31 cellular contexts compared by ENCODE assay signal in the genomic region with DNA sequence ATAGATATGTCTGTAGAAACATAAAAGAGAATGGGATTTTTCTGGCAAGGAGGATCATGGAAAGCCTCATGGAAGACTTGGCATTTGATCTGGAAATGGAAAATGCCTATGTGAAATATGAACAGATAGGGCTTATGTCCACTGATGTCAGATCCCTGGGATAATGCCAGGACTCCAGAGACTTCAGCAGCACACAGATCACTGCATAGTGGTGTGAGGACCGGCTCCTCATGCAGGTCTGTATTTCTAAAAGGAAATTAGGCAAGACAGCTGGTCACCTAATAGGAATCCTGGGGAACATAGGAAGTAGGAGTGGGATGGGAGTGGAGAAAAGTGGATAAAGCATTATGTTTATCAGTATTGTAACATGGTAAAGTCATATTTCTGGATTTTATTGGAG. TPM values are rescaled to one million over a fixed set of nuclear protein-coding genes. Genes with fewer than 3 reads are reported as not detected.
A peak's percentile ranks its signal among the peaks of the same experiment; 100 is the strongest.
DNase-seq lines count a peak whose midpoint lies in the region; ATAC-seq, FAIRE-seq and TF ChIP-seq lines count a peak whose summit lies in the region.
"Had no signal": no experiment of that assay in that cellular context is flagged by ENCODE, and none has a peak within 500 bp of the region (broad histone marks: within the 10 kb centered on the region; RNA-seq: fewer than 3 reads in every experiment).

No MANE protein-coding gene starts in this region.

- no peaks in the 10 kb centered on the region for H3K9me1 ChIP-seq in endothelial cell of umbilical vein (replicated peaks; ENCODE audit: control insufficient read depth, extremely low read depth, insufficient read depth, low read length)

- in situ Hi-C loops in mammary epithelial cell (cut with MboI; ENCODE audit: low sequenced_read_pairs in 2 of 2), result no loop called here

- no peak overlapping the region for H2BK120ac ChIP-seq in trophoblast cell (ENCODE audit: insufficient read depth, low read length, poor library complexity)

- H3K27ac ChIP-seq in mammary epithelial cell (ENCODE audit: insufficient read depth, low read depth, low read length) (peak overlapping the region; percentile 57), breast epithelium (no peak overlapping the region), endothelial cell of umbilical vein (ENCODE audit: insufficient read depth, low read depth, low read length) (peak overlapping the region; percentile 7), trophoblast cell (ENCODE audit: low read depth, low read length) (no peak overlapping the region)
- H3K27ac ChIP-seq: 22Rv1, C4-2B, coronary artery, pancreas, SJCRH30 had no signal

- H3K4me1 ChIP-seq in mammary epithelial cell (ENCODE audit: insufficient read depth, low read length) (peaks cover 64% of the 10 kb centered on the region), breast epithelium (peaks cover 0 to 4% of the 10 kb centered on the region in 2 donors), adipocyte (ENCODE audit: control insufficient read depth, insufficient read depth, low read length) (peaks cover 73% of the 10 kb centered on the region), endothelial cell of umbilical vein (ENCODE audit: control insufficient read depth, extremely low read depth, insufficient read depth, low read length) (peaks cover 40% of the 10 kb centered on the region), trophoblast cell (ENCODE audit: control insufficient read depth in 1 of 2, insufficient read depth in 2 of 2, low read length in 2 of 2) (peaks cover 0 to 2% of the 10 kb centered on the region in 2 experiments)
- H3K4me1 ChIP-seq: SJCRH30 had no signal

- no peak overlapping the region for H3K4me3 ChIP-seq in mammary epithelial cell (replicated peaks in 1 of 3; ENCODE audit: insufficient read depth in 1 of 3, low read depth in 2 of 3, low read length in 3 of 3)
- H3K4me3 ChIP-seq in breast epithelium, result no peak overlapping the region
- H3K4me3 ChIP-seq in adipocyte (ENCODE audit: low read length), result peak overlapping the region; percentile 18
- H3K4me3 ChIP-seq in endothelial cell of umbilical vein (replicated peaks in 1 of 3; ENCODE audit: insufficient read depth in 1 of 3, low read depth in 1 of 3, low read length in 3 of 3), result no peak overlapping the region
- H3K4me3 ChIP-seq in trophoblast cell (ENCODE audit: low read depth, low read length), result no peak overlapping the region
- H3K4me3 ChIP-seq: coronary artery, mucosa of descending colon, pancreas, SJCRH30 had no signal

- H4K20me1 ChIP-seq in mammary epithelial cell (ENCODE audit: insufficient read depth, low read length) (no peaks in the 10 kb centered on the region), endothelial cell of umbilical vein (replicated peaks; ENCODE audit: control insufficient read depth, extremely low read depth, insufficient read depth, low read length) (no peaks in the 10 kb centered on the region)

- H3K9me3 ChIP-seq in mammary epithelial cell (replicated peaks; ENCODE audit: insufficient read depth, low read length) (peaks cover 6% of the 10 kb centered on the region), breast epithelium (peaks cover 9 to 14% of the 10 kb centered on the region in 2 donors), adipocyte (ENCODE audit: control insufficient read depth, low read length) (peaks cover 9% of the 10 kb centered on the region), endothelial cell of umbilical vein (replicated peaks; ENCODE audit: control insufficient read depth, insufficient read depth, low read length) (no peaks in the 10 kb centered on the region), trophoblast cell (ENCODE audit: insufficient read depth, low read depth, low read length) (no peaks in the 10 kb centered on the region)
- H3K9me3 ChIP-seq: mucosa of descending colon, pancreas had no signal

- BruUV-seq in mammary epithelial cell (replicated peaks; lab: Mats Ljungman, UMichigan) (no TSS peak), endothelial cell of umbilical vein (replicated peaks; lab: Mats Ljungman, UMichigan) (no TSS peak)

- H3K4me2 ChIP-seq in mammary epithelial cell (ENCODE audit: insufficient read depth, low read depth, low read length), result no peak overlapping the region
- H3K4me2 ChIP-seq in endothelial cell of umbilical vein (ENCODE audit: insufficient read depth, low read length), result no peak overlapping the region
- H3K4me2 ChIP-seq in trophoblast cell (ENCODE audit: low read length), result no peak overlapping the region

- H3K36me3 ChIP-seq in mammary epithelial cell (ENCODE audit: insufficient read depth, low read length) (no peaks in the 10 kb centered on the region), breast epithelium (no peaks in the 10 kb centered on the region), adipocyte (ENCODE audit: control insufficient read depth, insufficient read depth, low read length, severe bottlenecking) (peaks cover 43% of the 10 kb centered on the region), endothelial cell of umbilical vein (ENCODE audit: control insufficient read depth in 2 of 2, extremely low read depth in 1 of 2, insufficient read depth in 2 of 2, low read length in 2 of 2) (peaks cover 0 to 2% of the 10 kb centered on the region in 2 experiments), trophoblast cell (ENCODE audit: control insufficient read depth in 1 of 2, insufficient read depth in 2 of 2, low read length in 2 of 2) (no peaks in the 10 kb centered on the region)
- H3K36me3 ChIP-seq: pancreas had no signal

- H2AFZ ChIP-seq in mammary epithelial cell (ENCODE audit: low read depth, low read length), result no peak overlapping the region
- no peak overlapping the region for H2AFZ ChIP-seq in endothelial cell of umbilical vein (ENCODE audit: low read depth, low read length)
- H2AFZ ChIP-seq in trophoblast cell (ENCODE audit: insufficient read depth, low read length, poor library complexity), result no peak overlapping the region

- no peak for ATAC-seq in GM21381 (IDR thresholded peaks at IDR 0.05; ENCODE audit: unreplicated experiment)
- ATAC-seq in omental fat pad (ENCODE audit: low FRiP score), result no peak
- ATAC-seq: activated CD4-positive, CD25-positive, alpha-beta regulatory T cell treated with anti-CD3 and anti-CD28 coated beads, Interleukin-2, amount 50 U/mL, for 24 hours; activated CD8-positive, alpha-beta memory T cell treated with anti-CD3 and anti-CD28 coated beads, Interleukin-2, amount 10 ng/mL, durations not matched to agents 7 days and 5 days; activated T-cell treated with anti-CD3 and anti-CD28 coated beads, Interleukin-2, amount 50 U/mL, for 4 hours; mucosa of descending colon; pancreas; stimulated activated memory B cell treated with anti-CD40 and anti-IgM and Interleukin-4, amounts not matched to agents 10 μg/mL and 1 μg/mL and 100 μg/mL, for 72 hours had no signal

- no peak for TF ChIP-seq POLR2A in breast epithelium (IDR thresholded peaks at IDR 0.05)
- TF ChIP-seq POLR2A in endothelial cell of umbilical vein (IDR thresholded peaks at IDR 0.05; ENCODE audit: low read depth, low read length), result no peak

- no peak overlapping the region for H3K23ac ChIP-seq in trophoblast cell (ENCODE audit: low read length)

- dilution Hi-C loops in mammary epithelial cell (cut with HindIII; ENCODE audit: low sequenced_read_pairs), result no loop called here
- dilution Hi-C loops in endothelial cell of umbilical vein (cut with MboI; ENCODE audit: extremely low pct_ligation_motif_present, low sequenced_read_pairs), result no loop called here

- no peaks in the 10 kb centered on the region for H3K79me1 ChIP-seq in trophoblast cell (ENCODE audit: low read length)

- H4K12ac ChIP-seq in trophoblast cell (ENCODE audit: low read depth, low read length), result no peak overlapping the region

- no peak overlapping the region for H2BK12ac ChIP-seq in trophoblast cell (ENCODE audit: low read length)

- H3K27me3 ChIP-seq in mammary epithelial cell (ENCODE audit: insufficient read depth, low read length) (no peaks in the 10 kb centered on the region), breast epithelium (no peaks in the 10 kb centered on the region), adipocyte (replicated peaks; ENCODE audit: control insufficient read depth, insufficient read depth, low read length) (no peaks in the 10 kb centered on the region), endothelial cell of umbilical vein (ENCODE audit: control insufficient read depth in 2 of 2, insufficient read depth in 2 of 2, low read length in 2 of 2) (no peaks in the 10 kb centered on the region), trophoblast cell (ENCODE audit: insufficient read depth, low read length) (no peaks in the 10 kb centered on the region)
- H3K27me3 ChIP-seq: pancreas, SJCRH30 had no signal

- no peak overlapping the region for H3K4ac ChIP-seq in trophoblast cell (ENCODE audit: low read depth, low read length)

- intact Hi-C loops in mammary epithelial cell (cut with micrococcal nuclease), result no loop called here
- intact Hi-C loops in breast epithelium (cut with DNase I; ENCODE audit: low total_unique reads), result no loop called here
- intact Hi-C loops in endothelial cell of umbilical vein (cut with micrococcal nuclease), result loop anchor here (2.0 kb wide), 2 partner anchors 19 to 21 kb away; no protein-coding TSS in a partner anchor

- TF ChIP-seq CTCF in mammary epithelial cell (conservative IDR thresholded peaks at IDR 0.05 in 1 of 2, IDR thresholded peaks at IDR 0.05 in 1 of 2; ENCODE audit: extremely low read depth in 1 of 2, insufficient read depth in 1 of 2, low read depth in 1 of 2, low read length in 2 of 2) (no peak), breast epithelium (IDR thresholded peaks at IDR 0.05) (no peak), endothelial cell of umbilical vein (IDR thresholded peaks at IDR 0.05; ENCODE audit: extremely low read depth in 1 of 2, insufficient read depth in 1 of 2, low read depth in 1 of 2, low read length in 2 of 2) (no peak), omental fat pad (IDR thresholded peaks at IDR 0.05) (no peak)

- no peak overlapping the region for H4K91ac ChIP-seq in trophoblast cell (ENCODE audit: low read depth, low read length)

- no peak for DNase-seq in mammary epithelial cell
- DNase-seq in breast epithelium (ENCODE audit: low spot score in 2 of 2), result no peak
- no peak for DNase-seq in adipocyte (ENCODE audit: low read depth)
- DNase-seq in endothelial cell of umbilical vein (ENCODE audit: low read depth, low spot score), result no peak
- DNase-seq in trophoblast cell, result peak; percentile 61 to 76
- no peak for DNase-seq in GM19240 (ENCODE audit: insufficient read length, low spot score)
- DNase-seq in omental fat pad (ENCODE audit: low spot score), result no peak
- DNase-seq: activated CD4-positive, alpha-beta T cell treated with anti-CD3 and anti-CD28 coated beads, Interleukin-2, amount 50 U/mL, for 4 hours; activated CD8-positive, alpha-beta memory T cell treated with anti-CD3 and anti-CD28 coated beads, Interleukin-2, amount 10 ng/mL, durations not matched to agents 7 days and 5 days; activated gamma-delta T cell; activated naive CD8-positive, alpha-beta T cell treated with anti-CD3 and anti-CD28 coated beads, Interleukin-2, amount 10 ng/mL, durations not matched to agents 7 days and 5 days; activated T-cell treated with anti-CD3 and anti-CD28 coated beads, Interleukin-2, amount 50 U/mL, for 4 hours; DND-41; effector memory CD4-positive, alpha-beta T cell; head of caudate nucleus; kidney glomerular epithelial cell; mucosa of descending colon; NCI-H1048; NCI-H187; NCI-H510A; pancreas; SJCRH30 had no signal

- no peak overlapping the region for H3K14ac ChIP-seq in trophoblast cell (ENCODE audit: low read length)

- CTCF ChIA-PET in mammary epithelial cell (lab: Charles Lee; ENCODE audit: low non-redundant PET) (no interaction called here), endothelial cell of umbilical vein (lab: Charles Lee) (interaction anchor here (1.4 kb wide), 1 partner anchor 23 kb away, joined by 3 read pairs; no protein-coding TSS in a partner anchor)

- H2AK5ac ChIP-seq in trophoblast cell (ENCODE audit: low read length), result no peak overlapping the region

- H3K79me2 ChIP-seq in mammary epithelial cell (ENCODE audit: insufficient read depth, low read length) (peaks cover 70% of the 10 kb centered on the region), endothelial cell of umbilical vein (ENCODE audit: control insufficient read depth, insufficient read depth, low read length) (peaks cover 56% of the 10 kb centered on the region), trophoblast cell (ENCODE audit: control insufficient read depth, insufficient read depth, low read length, poor library complexity) (no peaks in the 10 kb centered on the region)

- no peak overlapping the region for H3K18ac ChIP-seq in trophoblast cell (ENCODE audit: low read length)

- no peak for FAIRE-seq in endothelial cell of umbilical vein (lab: Jason Lieb, UNC)
- FAIRE-seq: H1, pancreas, RCC 7860, TTC549 had no signal

- 50% methylated on average over 1 of the region's 1 CpG for whole genome bisulfite sequencing in mammary epithelial cell (ENCODE audit: low coverage, missing lambda C conversion rate)
- WGBS in trophoblast cell (ENCODE audit: extremely low coverage, insufficient coverage, insufficient read length), result no CpG with 5 or more reads among the region's 1 CpG

- no peak overlapping the region for H4K8ac ChIP-seq in trophoblast cell (ENCODE audit: low read depth, low read length)

- no peak overlapping the region for H3K9ac ChIP-seq in mammary epithelial cell (ENCODE audit: insufficient read depth, low read length)
- no peak overlapping the region for H3K9ac ChIP-seq in adipocyte (ENCODE audit: low read length)
- H3K9ac ChIP-seq in endothelial cell of umbilical vein (replicated peaks; ENCODE audit: extremely low read depth, insufficient read depth, low read length), result no peak overlapping the region
- H3K9ac ChIP-seq in trophoblast cell (ENCODE audit: low read length), result no peak overlapping the region

- H2BK5ac ChIP-seq in trophoblast cell (ENCODE audit: low read depth, low read length, poor library complexity), result no peak overlapping the region

- POLR2A ChIA-PET in endothelial cell of umbilical vein (lab: Charles Lee), result no interaction called here

RNA-seq across cellular contexts. Expression of a gene that starts 56.8 kb away (rescaled TPM):
- total RNA-seq in mammary epithelial cell (10 to 100 TPM; 22.7 to 61.3 TPM), breast epithelium (10 to 100 TPM; 15.2 to 21.3 (median 18.1) TPM), endothelial cell of umbilical vein (104 and 114 TPM in 2 replicates), omental fat pad (10 to 100 TPM; 13.4 to 19.7 (median 17.4) TPM)
- polyA plus RNA-seq in mammary epithelial cell (32.1 TPM), endothelial cell of umbilical vein (53.4 and 74.6 TPM in 2 replicates)
- polyA minus RNA-seq in mammary epithelial cell (35.9 TPM), endothelial cell of umbilical vein (110 and 137 TPM in 2 replicates)
- polyA plus RNA-seq in endothelial cell of umbilical vein (2011; cell fraction: cytosol; rRNA removed), result 45.5 and 50.1 TPM in 2 replicates
- 107 and 131 TPM in 2 replicates for polyA plus RNA-seq in endothelial cell of umbilical vein (2011; cell fraction: nucleus; rRNA removed)
- polyA plus RNA-seq in endothelial cell of umbilical vein (2012), result 44.5 and 54.7 TPM in 2 replicates
- polyA minus RNA-seq in endothelial cell of umbilical vein (2011; cell fraction: cytosol; rRNA and poly(A)+ RNA removed), result 61.2 TPM
- polyA minus RNA-seq in endothelial cell of umbilical vein (2011; cell fraction: nucleus; rRNA and poly(A)+ RNA removed), result 56.8 and 85.5 TPM in 2 replicates
- polyA plus RNA-seq in trophoblast cell (2013), result 41.3 and 42.6 TPM in 2 replicates

Comparison
In these comparisons a context has a peak if more than half of its experiments do, and no peak if none do; other contexts are left out.
1. H3K27ac ChIP-seq: peak in mammary epithelial cell (single experiment) and endothelial cell of umbilical vein (single experiment); none in breast epithelium (0 of 2) and trophoblast cell (single experiment).
2. DNase-seq: peak in trophoblast cell (2 of 2); none in mammary epithelial cell (single experiment), breast epithelium (0 of 2), adipocyte (single experiment), endothelial cell of umbilical vein (single experiment), GM19240 (single experiment) and omental fat pad (single experiment).